Comparison of ENCODE assay signal across 8 cellular contexts in genomic region chr2:190882831-190883582, GRCh38. TPM values are rescaled to one million over a fixed set of nuclear protein-coding genes. Genes with fewer than 3 reads are reported as not detected.
A peak's percentile ranks its signal among the peaks of the same experiment; 100 is the strongest.
DNase-seq lines count a peak whose midpoint lies in the region; ATAC-seq and TF ChIP-seq lines count a peak whose summit lies in the region.

No MANE protein-coding gene starts in this region.

- H3K27ac Mint-ChIP-seq in osteocyte (ENCODE audit: unreplicated experiment), result peak overlapping the region; percentile 91

- no peaks in the 10 kb centered on the region for H3K9me3 ChIP-seq in NT2/D1 (ENCODE audit: insufficient read depth, low read length)
- H3K9me3 ChIP-seq in effector memory CD4-positive, alpha-beta T cell (ENCODE audit: control insufficient read depth, low read length), result no peaks in the 10 kb centered on the region

- H3K9me3 Mint-ChIP-seq in osteocyte (ENCODE audit: unreplicated experiment), result no peaks in the 10 kb centered on the region

- peak overlapping the region; percentile 94 for H3K27ac ChIP-seq in effector memory CD4-positive, alpha-beta T cell (ENCODE audit: insufficient read depth, low read length, poor library complexity, severe bottlenecking)

- peak overlapping the region; percentile 92 for H3K4me3 Mint-ChIP-seq in osteocyte (ENCODE audit: unreplicated experiment)

- H3K9ac ChIP-seq in NT2/D1 (ENCODE audit: insufficient read length, low read depth), result peak overlapping the region; percentile 47

- no peaks in the 10 kb centered on the region for H3K27me3 Mint-ChIP-seq in osteocyte (ENCODE audit: unreplicated experiment)

- H3K4me1 ChIP-seq in NT2/D1 (ENCODE audit: insufficient read depth, insufficient read length), result no peaks in the 10 kb centered on the region
- H3K4me1 ChIP-seq in effector memory CD4-positive, alpha-beta T cell (ENCODE audit: control insufficient read depth, insufficient read depth, low read length, poor library complexity, severe bottlenecking), result peaks cover 21% of the 10 kb centered on the region

- no peaks in the 10 kb centered on the region for H3K36me3 Mint-ChIP-seq in osteocyte (ENCODE audit: unreplicated experiment)

- DNase-seq in NT2/D1 (ENCODE audit: low read depth, low spot score) (no peak), osteocyte (ENCODE audit: extremely low spot score, unreplicated experiment) (no peak), GM19240 (ENCODE audit: insufficient read length, low spot score) (no peak), cerebellar nuclear complex (lab: John Stamatoyannopoulos, UW) (no peak)
- no peak for DNase-seq in effector memory CD4-positive, alpha-beta T cell
- no peak for DNase-seq in activated CD4-positive, alpha-beta T cell treated with anti-CD3 and anti-CD28 coated beads for 4 hours

- peaks cover 5% of the 10 kb centered on the region for H3K27me3 ChIP-seq in NT2/D1 (ENCODE audit: insufficient read depth, insufficient read length)
- no peaks in the 10 kb centered on the region for H3K27me3 ChIP-seq in effector memory CD4-positive, alpha-beta T cell (replicated peaks; ENCODE audit: control insufficient read depth, insufficient read depth, low read length, poor library complexity, severe bottlenecking)

- H3K4me3 ChIP-seq in GM08714 (ENCODE audit: low read length) (peak overlapping the region; percentile 84), NT2/D1 (ENCODE audit: insufficient read length, low read depth) (peak overlapping the region; percentile 93)
- peak overlapping the region; percentile 83 for H3K4me3 ChIP-seq in effector memory CD4-positive, alpha-beta T cell (ENCODE audit: insufficient read depth, low read depth, low read length, poor library complexity, severe bottlenecking)

- no peak for ATAC-seq in GM21526 (IDR thresholded peaks at IDR 0.05; ENCODE audit: low FRiP score, unreplicated experiment)

- H3K36me3 ChIP-seq in NT2/D1 (ENCODE audit: insufficient read depth, insufficient read length, low read length), result peaks cover 27% of the 10 kb centered on the region
- no peaks in the 10 kb centered on the region for H3K36me3 ChIP-seq in effector memory CD4-positive, alpha-beta T cell (ENCODE audit: control insufficient read depth, insufficient read depth, low read length)

- TF ChIP-seq CTCF in osteocyte (IDR thresholded peaks at IDR 0.05), result no peak

- H3K4me1 Mint-ChIP-seq in osteocyte (ENCODE audit: unreplicated experiment), result peaks cover 61% of the 10 kb centered on the region

RNA-seq across cellular contexts. Expression of gene GLS, which starts 2.4 kb away (rescaled TPM):
- 167 and 178 TPM in 2 replicates for total RNA-seq in osteocyte
